ENCODE assay signal across 22 cellular contexts in genomic region chr3:55296781-55297180, GRCh38.
DNase-seq lines count a peak whose midpoint lies in the region; ATAC-seq and TF ChIP-seq lines count a peak whose summit lies in the region.
"Had no signal": no experiment of that assay in that cellular context is flagged by ENCODE, and none has a peak within 500 bp of the region (broad histone marks: within the 10 kb centered on the region; RNA-seq: fewer than 3 reads in every experiment).

No MANE protein-coding gene starts in this region.

- 44 to 56% methylated on average over 1 of the region's 1 CpG for WGBS in GM23248 (ENCODE audit: low coverage in 1 of 2, low lambda C conversion rate in 2 of 2, missing lambda C conversion rate in 2 of 2), 2 experiments

- H4K20me1 ChIP-seq in GM23248 (ENCODE audit: insufficient read depth): no peaks in the 10 kb centered on the region
- H4K20me1 ChIP-seq: BLaER1 treated with 17β-estradiol and CSF1 and Interleukin-3, amounts not matched to agents 10 nM and 100 nM had no signal

- peak; percentile 38 for DNase-seq in GM23248
- DNase-seq in amniotic epithelial cell (ENCODE audit: low read depth): peak; percentile 34
- DNase-seq in fibroblast of the aortic adventitia (ENCODE audit: low read depth): peak; percentile 55
- peak; percentile 36 for DNase-seq in stromal cell of bone marrow (ENCODE audit: low read depth)
- DNase-seq in NCI-H524 treated with DMSO at 0.1 percent for 48 hours (lab: John Stamatoyannopoulos, UW): no peak
- no peak for DNase-seq in T-helper 9 cell
- DNase-seq: AML-193; CD4-positive, alpha-beta T cell; GF-D8; H7; KG1; MM.1S; NCI-H2029; NCI-H446; NCI-H526; NCI-H82; NK-92 treated with Interleukin-12 subunit alpha and Interleukin-12 subunit beta, amount 100 ng/mL, for 24 hours; SJCRH30 had no signal

- no peaks in the 10 kb centered on the region for H3K79me2 ChIP-seq in GM23248 (ENCODE audit: insufficient read depth)

- H3F3A ChIP-seq in GM23248 (ENCODE audit: insufficient read depth): no peaks in the 10 kb centered on the region

- no peak overlapping the region for H2AFZ ChIP-seq in GM23248

- in situ Hi-C loops in GM23248 (cut with MboI): no loop called here

- H3K9me3 ChIP-seq in GM23248 (ENCODE audit: low read depth): no peaks in the 10 kb centered on the region
- H3K9me3 ChIP-seq: SJCRH30 had no signal

- no peaks in the 10 kb centered on the region for H3K9me2 ChIP-seq in GM23248 (ENCODE audit: insufficient read depth)

- no peak overlapping the region for H3K4me2 ChIP-seq in GM23248 (ENCODE audit: unreplicated experiment)
- H3K4me2 ChIP-seq: BLaER1 treated with 17β-estradiol and CSF1 and Interleukin-3, amounts not matched to agents 10 nM and 100 nM had no signal

- no peak for TF ChIP-seq CTCF in fibroblast of the aortic adventitia (IDR thresholded peaks at IDR 0.05; ENCODE audit: insufficient read depth, low read length)

- H3K4me1 ChIP-seq in GM23248 (ENCODE audit: insufficient read depth): peaks cover 17% of the 10 kb centered on the region
- H3K4me1 ChIP-seq: SJCRH30 had no signal

- no peak overlapping the region for H3K27ac ChIP-seq in GM23248
- H3K27ac ChIP-seq: BLaER1 treated with 17β-estradiol and CSF1 and Interleukin-3, amounts not matched to agents 10 nM and 100 nM; SJCRH30 had no signal

- H3K27me3 ChIP-seq in GM23248 (replicated peaks; ENCODE audit: insufficient read depth): no peaks in the 10 kb centered on the region
- H3K27me3 ChIP-seq: BLaER1 treated with 17β-estradiol and CSF1 and Interleukin-3, amounts not matched to agents 10 nM and 100 nM; SJCRH30 had no signal

- H3K9ac ChIP-seq in GM23248: no peak overlapping the region
- H3K9ac ChIP-seq: BLaER1 treated with 17β-estradiol and CSF1 and Interleukin-3, amounts not matched to agents 10 nM and 100 nM had no signal

- no peak overlapping the region for H3K4me3 ChIP-seq in GM23248
- H3K4me3 ChIP-seq in fibroblast of the aortic adventitia (ENCODE audit: low read depth, low read length): no peak overlapping the region
- H3K4me3 ChIP-seq: BLaER1 treated with 17β-estradiol and CSF1 and Interleukin-3, amounts not matched to agents 10 nM and 100 nM; SJCRH30 had no signal

- no peak for ATAC-seq in HG03460 (IDR thresholded peaks at IDR 0.05; ENCODE audit: unreplicated experiment)
- ATAC-seq: PC-3, Right ventricle myocardium inferior had no signal

- no peaks in the 10 kb centered on the region for H3K36me3 ChIP-seq in GM23248 (ENCODE audit: low read depth)
- H3K36me3 ChIP-seq: BLaER1 treated with 17β-estradiol and CSF1 and Interleukin-3, amounts not matched to agents 10 nM and 100 nM; SJCRH30 had no signal

Comparison
In these comparisons a context has a peak if more than half of its experiments do, and no peak if none do; other contexts are left out.
1. DNase-seq: peak in GM23248 (single experiment), amniotic epithelial cell (single experiment), fibroblast of the aortic adventitia (single experiment) and stromal cell of bone marrow (single experiment); none in NCI-H524 treated with DMSO at 0.1 percent for 48 hours (single experiment) and T-helper 9 cell (single experiment).